Comparison of ENCODE assay signal across 22 cellular contexts in the genomic region with DNA sequence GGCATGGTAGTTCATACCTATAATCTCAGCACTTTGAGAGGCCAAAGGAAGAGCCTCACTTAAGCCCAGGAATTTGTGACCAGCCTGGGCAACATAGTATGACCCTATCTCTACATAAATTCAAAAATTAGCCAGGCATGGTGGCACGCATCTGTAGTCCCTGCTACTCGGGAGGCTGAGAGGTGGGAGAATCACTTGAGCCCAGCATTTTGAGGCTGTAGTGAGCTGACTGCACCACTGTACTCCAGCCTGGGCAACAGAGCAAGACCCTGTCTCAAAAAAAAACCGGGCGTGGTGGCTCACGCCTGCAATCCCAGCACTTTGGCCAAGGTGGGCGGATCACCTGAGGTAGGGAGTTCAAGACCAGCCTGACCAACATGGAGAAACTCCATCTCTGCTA.
"Had no signal": no experiment of that assay in that cellular context is flagged by ENCODE, and none has a peak within 500 bp of the region (broad histone marks: within the 10 kb centered on the region; RNA-seq: fewer than 3 reads in every experiment).

No MANE protein-coding gene starts in this region.

- DNase-seq: colonic mucosa; cortex of kidney; effector CD8-positive, alpha-beta T cell; effector memory CD8-positive, alpha-beta T cell; endodermal cell; erythroblast; esophagus squamous epithelium; foreskin fibroblast; foreskin melanocyte; heart right ventricle; hippocampal formation; left cardiac atrium; left lung; left ventricle myocardium superior; lower lobe of right lung; mesenchymal stem cell; mucosa of descending colon had no signal

- H3K36me3 ChIP-seq: colonic mucosa, gastroesophageal sphincter, heart right ventricle, left lung had no signal

- H3K9me3 ChIP-seq: colonic mucosa, esophagus squamous epithelium, gastroesophageal sphincter, heart right ventricle, left lung, lower lobe of right lung, mucosa of descending colon had no signal

- H3K4me3 ChIP-seq: colonic mucosa, esophagus squamous epithelium, gastroesophageal sphincter, heart right ventricle, left lung, lower lobe of right lung, mucosa of descending colon had no signal

- H3K4me3 Mint-ChIP-seq: dendritic cell treated with granulocyte-macrophage colony-stimulating factor and Interleukin-4, amounts not matched to agents 40 ng/mL and 50 ng/mL, for 4 days; effector memory CD8-positive, alpha-beta T cell; endodermal cell; mesothelial cell of epicardium had no signal

- H3K9me3 Mint-ChIP-seq: dendritic cell treated with granulocyte-macrophage colony-stimulating factor and Interleukin-4, amounts not matched to agents 40 ng/mL and 50 ng/mL, for 4 days; endodermal cell; mesothelial cell of epicardium had no signal

- H3K27ac Mint-ChIP-seq: dendritic cell treated with granulocyte-macrophage colony-stimulating factor and Interleukin-4, amounts not matched to agents 40 ng/mL and 50 ng/mL, for 4 days; effector memory CD8-positive, alpha-beta T cell; endodermal cell; mesothelial cell of epicardium had no signal

- H3K27ac ChIP-seq: colonic mucosa, epithelial cell of prostate, esophagus squamous epithelium, gastroesophageal sphincter, heart right ventricle, left lung, lower lobe of right lung had no signal

- H3K4me1 ChIP-seq: colonic mucosa had no signal

- H3K27me3 Mint-ChIP-seq: dendritic cell treated with granulocyte-macrophage colony-stimulating factor and Interleukin-4, amounts not matched to agents 40 ng/mL and 50 ng/mL, for 4 days had no signal

- ATAC-seq: effector memory CD8-positive, alpha-beta T cell; esophagus mucosa; gastroesophageal sphincter; heart right ventricle; left cardiac atrium; left lung; left ventricle myocardium superior; lower lobe of right lung had no signal

- H3K27me3 ChIP-seq: colonic mucosa, esophagus squamous epithelium, gastroesophageal sphincter, left lung had no signal
